In the genomic region with DNA sequence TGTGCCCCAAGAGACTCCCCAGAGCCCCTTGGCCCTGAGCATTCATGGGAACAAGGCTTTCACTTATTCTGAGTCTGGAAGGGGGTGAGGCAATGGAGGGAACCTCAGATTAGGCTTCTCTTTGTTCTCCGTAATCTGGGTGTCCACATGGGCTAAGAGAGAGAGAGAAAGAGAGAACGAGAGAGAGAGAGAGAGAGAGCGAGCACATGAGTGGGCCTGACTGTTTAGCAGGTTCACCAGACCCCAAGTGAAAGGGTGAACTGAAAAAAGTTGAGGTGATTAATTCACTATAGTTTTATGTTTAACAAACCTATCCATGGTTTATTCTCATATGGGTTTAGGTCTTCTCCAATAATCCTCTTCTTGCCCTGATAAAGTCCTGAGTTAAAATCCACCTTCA, we compare ENCODE assay signal across 32 cellular contexts.
"Had no signal": no experiment of that assay in that cellular context is flagged by ENCODE, and none has a peak within 500 bp of the region (broad histone marks: within the 10 kb centered on the region; RNA-seq: fewer than 3 reads in every experiment).

No MANE protein-coding gene starts in this region.

- DNase-seq: activated effector memory CD4-positive, alpha-beta T cell treated with anti-CD3 and anti-CD28 coated beads, Interleukin-2, amount 50 U/mL, for 16 hours; activated effector memory CD4-positive, alpha-beta T cell treated with Interleukin-2 at 50 U/mL for 16 hours; activated gamma-delta T cell; activated gamma-delta T cell treated with Interleukin-2 at 50 U/mL for 16 hours; activated naive CD4-positive, alpha-beta T cell; activated naive CD4-positive, alpha-beta T cell treated with anti-CD3 and anti-CD28 coated beads for 36 hours; activated naive CD4-positive, alpha-beta T cell treated with anti-CD3 and anti-CD28 coated beads, Interleukin-2, amount 10 ng/mL, durations not matched to agents 7 days and 5 days; activated naive CD4-positive, alpha-beta T cell treated with anti-CD3 and anti-CD28 coated beads, Interleukin-2, amount 50 U/mL, for 16 hours; activated naive CD4-positive, alpha-beta T cell treated with Interleukin-2 at 50 U/mL for 16 hours; activated naive CD8-positive, alpha-beta T cell treated with anti-CD3 and anti-CD28 coated beads for 36 hours; activated naive CD8-positive, alpha-beta T cell treated with anti-CD3 and anti-CD28 coated beads, Interleukin-2, amount 10 ng/mL, durations not matched to agents 7 days and 5 days; activated naive CD8-positive, alpha-beta T cell treated with anti-CD3 and anti-CD28 coated beads, Interleukin-2, amount 50 U/mL, for 24 hours; activated T-cell treated with anti-CD3 and anti-CD28 coated beads, Interleukin-2, amount 50 U/mL, for 1 hour; activated T-cell treated with anti-CD3 and anti-CD28 coated beads, Interleukin-2, amount 50 U/mL, for 24 hours; activated T-cell treated with anti-CD3 and anti-CD28 coated beads, Interleukin-2, amount 50 U/mL, for 4 hours; activated T-cell treated with anti-CD3 and anti-CD28 coated beads, Interleukin-2, amount 50 U/mL, for 48 hours; activated T-cell treated with anti-CD3 and anti-CD28 coated beads, Interleukin-2, amount 50 U/mL, for 72 hours; adrenal gland; amniotic stem cell; amygdala; anterior cingulate cortex; aorta; body of pancreas; brain microvascular endothelial cell; caudate nucleus; central memory CD4-positive, alpha-beta T cell; cerebellar nuclear complex had no signal

- H3K4me1 ChIP-seq: adrenal gland, ascending aorta, breast epithelium had no signal

- H3K9me3 ChIP-seq: adrenal gland, body of pancreas had no signal

- H3K4me3 ChIP-seq: adrenal gland, ascending aorta, body of pancreas, breast epithelium, cardiac muscle cell had no signal

- H3K36me3 ChIP-seq: adrenal gland, ascending aorta, brain microvascular endothelial cell, breast epithelium, cardiac muscle cell had no signal

- ATAC-seq: activated naive CD4-positive, alpha-beta T cell treated with anti-CD3 and anti-CD28 coated beads, Interleukin-2, amount 50 U/mL, for 72 hours; activated naive CD8-positive, alpha-beta T cell treated with anti-CD3 and anti-CD28 coated beads, Interleukin-2, amount 50 U/mL, for 24 hours; activated T-cell treated with anti-CD3 and anti-CD28 coated beads, Interleukin-2, amount 50 U/mL, for 4 hours; activated T-cell treated with anti-CD3 and anti-CD28 coated beads, Interleukin-2, amount 50 U/mL, for 72 hours; activated T-helper 17 cell treated with anti-CD3 and anti-CD28 coated beads, Interleukin-2, amount 50 U/mL, for 72 hours; body of pancreas had no signal

- H3K27ac ChIP-seq: adrenal gland, ascending aorta, body of pancreas, brain microvascular endothelial cell, breast epithelium, cardiac muscle cell had no signal
